ENCODE assay signal across 2 cellular contexts in the genomic region with DNA sequence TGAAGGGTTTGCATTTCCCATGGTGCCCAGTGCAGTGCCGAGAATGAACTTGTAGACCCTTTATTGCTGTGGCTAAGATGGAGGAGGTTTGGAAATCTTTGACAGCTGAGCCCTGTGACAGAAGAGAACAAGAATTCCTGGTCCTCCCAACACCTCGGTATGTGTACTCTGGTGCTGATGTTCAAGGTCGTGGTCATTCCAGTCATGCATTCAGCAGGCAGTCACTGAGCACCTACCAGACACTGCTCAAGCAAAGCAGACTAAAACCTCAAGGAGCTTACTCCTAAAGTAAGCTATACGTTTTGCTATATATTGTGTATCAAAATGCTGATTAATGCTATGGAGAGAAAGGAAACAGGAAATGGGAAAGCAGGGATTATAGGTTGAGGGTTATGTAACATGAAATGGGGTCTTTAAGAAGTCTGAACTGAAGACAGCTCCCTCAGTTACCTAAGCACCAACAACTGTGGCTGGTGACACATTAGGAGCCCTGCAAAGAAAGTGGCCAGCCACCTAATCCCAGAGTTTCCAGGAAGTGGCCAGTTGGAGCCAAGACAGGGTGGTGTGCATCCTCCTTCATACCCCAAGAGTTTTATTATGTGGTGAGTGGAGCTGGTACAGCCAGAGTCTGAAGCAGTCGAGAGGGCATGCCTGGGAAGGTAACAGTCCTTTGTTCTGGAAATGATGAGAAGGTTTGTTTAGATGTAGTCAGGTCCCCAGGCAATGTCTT.
TF ChIP-seq lines count a peak whose summit lies in the region.

No MANE protein-coding gene starts in this region.

TF ChIP-seq in K562, 482 proteins besides CTCF, POLR2A, EP300 and RAD21:
- TF ChIP-seq SMARCA5 (IDR thresholded peaks at IDR 0.05): no peak
- no peak for TF ChIP-seq ZNF785 (CRISPR knock-in tag; IDR thresholded peaks at IDR 0.05)
- no peak for TF ChIP-seq CTBP1 (IDR thresholded peaks at IDR 0.05; ENCODE audit: borderline replicate concordance)
- TF ChIP-seq ZBTB43 (CRISPR knock-in tag; IDR thresholded peaks at IDR 0.05): no peak
- TF ChIP-seq BRD4 (IDR thresholded peaks at IDR 0.05): no peak
- no peak for TF ChIP-seq PRPF4 (IDR thresholded peaks at IDR 0.05; ENCODE audit: insufficient read depth, low read depth, low read length, poor library complexity, severe bottlenecking)
- TF ChIP-seq, protein P1, sequence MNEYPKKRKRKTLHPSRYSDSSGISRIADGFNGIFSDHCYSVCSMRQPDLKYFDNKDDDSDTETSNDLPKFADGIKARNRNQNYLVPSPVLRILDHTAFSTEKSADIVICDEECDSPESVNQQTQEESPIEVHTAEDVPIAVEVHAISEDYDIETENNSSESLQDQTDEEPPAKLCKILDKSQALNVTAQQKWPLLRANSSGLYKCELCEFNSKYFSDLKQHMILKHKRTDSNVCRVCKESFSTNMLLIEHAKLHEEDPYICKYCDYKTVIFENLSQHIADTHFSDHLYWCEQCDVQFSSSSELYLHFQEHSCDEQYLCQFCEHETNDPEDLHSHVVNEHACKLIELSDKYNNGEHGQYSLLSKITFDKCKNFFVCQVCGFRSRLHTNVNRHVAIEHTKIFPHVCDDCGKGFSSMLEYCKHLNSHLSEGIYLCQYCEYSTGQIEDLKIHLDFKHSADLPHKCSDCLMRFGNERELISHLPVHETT (CRISPR knock-in tag; conservative IDR thresholded peaks at IDR 0.05 in 1 of 2, IDR thresholded peaks at IDR 0.05 in 1 of 2): no peak
- no peak for TF ChIP-seq HSF4 (CRISPR knock-in tag; IDR thresholded peaks at IDR 0.05; ENCODE audit: borderline replicate concordance)
- no peak for TF ChIP-seq ARID3A (IDR thresholded peaks at IDR 0.05; ENCODE audit: borderline replicate concordance, low read depth, low read length)
- TF ChIP-seq, protein P2, sequence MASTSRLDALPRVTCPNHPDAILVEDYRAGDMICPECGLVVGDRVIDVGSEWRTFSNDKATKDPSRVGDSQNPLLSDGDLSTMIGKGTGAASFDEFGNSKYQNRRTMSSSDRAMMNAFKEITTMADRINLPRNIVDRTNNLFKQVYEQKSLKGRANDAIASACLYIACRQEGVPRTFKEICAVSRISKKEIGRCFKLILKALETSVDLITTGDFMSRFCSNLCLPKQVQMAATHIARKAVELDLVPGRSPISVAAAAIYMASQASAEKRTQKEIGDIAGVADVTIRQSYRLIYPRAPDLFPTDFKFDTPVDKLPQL (IDR thresholded peaks at IDR 0.05; ENCODE audit: extremely low read depth, insufficient read length): no peak
- TF ChIP-seq PHF20 (IDR thresholded peaks at IDR 0.05; ENCODE audit: partially characterized antibody): no peak
- TF ChIP-seq BRF2 (IDR thresholded peaks at IDR 0.05; ENCODE audit: borderline replicate concordance, insufficient read depth, insufficient read length): no peak
TF ChIP-seq in K562: peak in this region for 0.

TF ChIP-seq in liver, 16 proteins besides CTCF, POLR2A, EP300 and RAD21:
- TF ChIP-seq HNF4A (conservative IDR thresholded peaks at IDR 0.05): peak; percentile 20 to 25
- no peak for TF ChIP-seq MAX (IDR thresholded peaks at IDR 0.05)
